ENCODE assay signal across 1 cellular context in genomic region chr6:35262596-35262995, GRCh38.
TF ChIP-seq lines count a peak whose summit lies in the region.

No MANE protein-coding gene starts in this region.

TF ChIP-seq in SK-N-SH, 30 proteins besides CTCF, POLR2A, EP300 and RAD21 (continued from another document):
- TF ChIP-seq, protein P1, sequence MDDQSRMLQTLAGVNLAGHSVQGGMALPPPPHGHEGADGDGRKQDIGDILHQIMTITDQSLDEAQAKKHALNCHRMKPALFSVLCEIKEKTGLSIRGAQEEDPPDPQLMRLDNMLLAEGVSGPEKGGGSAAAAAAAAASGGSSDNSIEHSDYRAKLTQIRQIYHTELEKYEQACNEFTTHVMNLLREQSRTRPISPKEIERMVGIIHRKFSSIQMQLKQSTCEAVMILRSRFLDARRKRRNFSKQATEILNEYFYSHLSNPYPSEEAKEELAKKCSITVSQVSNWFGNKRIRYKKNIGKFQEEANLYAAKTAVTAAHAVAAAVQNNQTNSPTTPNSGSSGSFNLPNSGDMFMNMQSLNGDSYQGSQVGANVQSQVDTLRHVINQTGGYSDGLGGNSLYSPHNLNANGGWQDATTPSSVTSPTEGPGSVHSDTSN (IDR thresholded peaks at IDR 0.05), result no peak
- TF ChIP-seq SIN3A (IDR thresholded peaks at IDR 0.05; ENCODE audit: borderline replicate concordance, low read depth, low read length), result no peak
- no peak for TF ChIP-seq RXRA (IDR thresholded peaks at IDR 0.05; ENCODE audit: borderline replicate concordance, low read depth)
- no peak for TF ChIP-seq TEAD4 (IDR thresholded peaks at IDR 0.05; ENCODE audit: borderline replicate concordance, insufficient read depth)
- no peak for TF ChIP-seq TCF12 (IDR thresholded peaks at IDR 0.05)
- TF ChIP-seq FOXM1 (IDR thresholded peaks at IDR 0.05; ENCODE audit: low read depth), result no peak
- TF ChIP-seq MEF2A (IDR thresholded peaks at IDR 0.05; ENCODE audit: borderline replicate concordance, low read depth), result no peak
- TF ChIP-seq, protein P2, sequence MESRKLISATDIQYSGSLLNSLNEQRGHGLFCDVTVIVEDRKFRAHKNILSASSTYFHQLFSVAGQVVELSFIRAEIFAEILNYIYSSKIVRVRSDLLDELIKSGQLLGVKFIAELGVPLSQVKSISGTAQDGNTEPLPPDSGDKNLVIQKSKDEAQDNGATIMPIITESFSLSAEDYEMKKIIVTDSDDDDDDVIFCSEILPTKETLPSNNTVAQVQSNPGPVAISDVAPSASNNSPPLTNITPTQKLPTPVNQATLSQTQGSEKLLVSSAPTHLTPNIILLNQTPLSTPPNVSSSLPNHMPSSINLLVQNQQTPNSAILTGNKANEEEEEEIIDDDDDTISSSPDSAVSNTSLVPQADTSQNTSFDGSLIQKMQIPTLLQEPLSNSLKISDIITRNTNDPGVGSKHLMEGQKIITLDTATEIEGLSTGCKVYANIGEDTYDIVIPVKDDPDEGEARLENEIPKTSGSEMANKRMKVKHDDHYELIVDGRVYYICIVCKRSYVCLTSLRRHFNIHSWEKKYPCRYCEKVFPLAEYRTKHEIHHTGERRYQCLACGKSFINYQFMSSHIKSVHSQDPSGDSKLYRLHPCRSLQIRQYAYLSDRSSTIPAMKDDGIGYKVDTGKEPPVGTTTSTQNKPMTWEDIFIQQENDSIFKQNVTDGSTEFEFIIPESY (IDR thresholded peaks at IDR 0.05; ENCODE audit: borderline replicate concordance, low read depth), result no peak
- no peak for TF ChIP-seq FOSL2 (IDR thresholded peaks at IDR 0.05; ENCODE audit: borderline replicate concordance, low read depth)
- TF ChIP-seq JUND (IDR thresholded peaks at IDR 0.05), result no peak
- no peak for TF ChIP-seq RCOR1 (IDR thresholded peaks at IDR 0.05; ENCODE audit: low read length)
- TF ChIP-seq FOXJ3 (CRISPR knock-in tag; IDR thresholded peaks at IDR 0.05), result no peak
- no peak for TF ChIP-seq USF1 (IDR thresholded peaks at IDR 0.05; ENCODE audit: borderline replicate concordance, low read depth)
TF ChIP-seq in SK-N-SH: peak in this region for 0.
